8 cellular contexts compared by ENCODE assay signal in the genomic region with DNA sequence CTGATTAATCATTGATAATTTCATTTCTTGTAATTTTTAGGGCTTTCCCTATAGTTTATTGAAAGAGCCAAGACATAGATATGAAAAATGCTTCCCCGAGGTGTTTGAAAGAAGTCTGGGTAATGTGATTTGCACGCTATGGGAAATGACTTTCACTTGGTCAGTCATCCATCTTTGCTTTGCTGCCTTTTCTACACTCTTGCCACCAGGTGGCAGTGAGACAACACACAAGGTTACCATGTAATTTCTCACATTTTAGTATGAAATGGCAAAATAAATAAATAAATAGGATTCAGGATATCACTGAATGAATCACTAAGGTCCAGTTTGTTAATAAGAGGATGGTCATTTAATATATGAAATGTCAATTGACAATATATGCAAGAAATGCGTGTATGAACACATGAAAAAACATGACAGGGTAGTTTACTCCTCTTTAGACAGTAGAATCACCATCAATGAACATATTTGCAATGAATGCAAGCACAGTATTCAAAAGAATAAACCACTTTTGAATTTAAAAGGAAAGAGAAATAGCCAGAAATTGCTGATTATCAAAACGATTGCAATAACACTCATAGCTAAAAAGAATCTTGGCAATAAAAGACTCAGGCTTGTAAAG. TPM values are rescaled to one million over a fixed set of nuclear protein-coding genes. Genes with fewer than 3 reads are reported as not detected.
DNase-seq lines count a peak whose midpoint lies in the region; ATAC-seq and TF ChIP-seq lines count a peak whose summit lies in the region.

No MANE protein-coding gene starts in this region.

- peak; percentile 56 for DNase-seq in NOMO-1 treated with DMSO at 0.1 percent for 48 hours (lab: John Stamatoyannopoulos, UW; ENCODE audit: unreplicated experiment)
- no peak for DNase-seq in NOMO-1 treated with dmso at 0.1 percent for 144 hours (lab: John Stamatoyannopoulos, UW; ENCODE audit: unreplicated experiment)
- DNase-seq in NCI-H345 (lab: John Stamatoyannopoulos, UW): peak; percentile 62
- DNase-seq in body of pancreas: peak; percentile 30 to 39 (median 35)
- DNase-seq in left lobe of liver (ENCODE audit: low spot score): peak; percentile 45
- no peak for DNase-seq in central memory CD4-positive, alpha-beta T cell

- no peaks in the 10 kb centered on the region for H3K9me3 ChIP-seq in body of pancreas

- H3K36me3 ChIP-seq in body of pancreas (replicated peaks in 1 of 2; ENCODE audit: insufficient read depth in 1 of 2, low read depth in 2 of 2): no peaks in the 10 kb centered on the region

- ATAC-seq in GM19467 (IDR thresholded peaks at IDR 0.05; ENCODE audit: unreplicated experiment) (peak; percentile 96), HG03378 (IDR thresholded peaks at IDR 0.05; ENCODE audit: unreplicated experiment) (peak; percentile 94), body of pancreas (peak; percentile 74), left lobe of liver (peak; percentile 89)

- TF ChIP-seq CTCF in body of pancreas (IDR thresholded peaks at IDR 0.05): peak; percentile 38 to 77 (median 67)

- H3K4me3 ChIP-seq in body of pancreas: no peak overlapping the region

- 18 to 20% methylated on average over 4 of the region's 4 CpGs for WGBS in body of pancreas, 2 donors

- H3K27ac ChIP-seq in body of pancreas: no peak overlapping the region

- TF ChIP-seq POLR2A in body of pancreas (IDR thresholded peaks at IDR 0.05): no peak

- H3K4me1 ChIP-seq in body of pancreas: no peaks in the 10 kb centered on the region

- intact Hi-C loops in body of pancreas (cut with DNase I): no loop called here

- no peaks in the 10 kb centered on the region for H3K27me3 ChIP-seq in body of pancreas

RNA-seq across cellular contexts. Expression of a gene that starts 52.2 kb away (rescaled TPM):
- total RNA-seq in body of pancreas: not detected
- 0.60 TPM for total RNA-seq in left lobe of liver

Comparison
In these comparisons a context has a peak if more than half of its experiments do, and no peak if none do; other contexts are left out.
1. DNase-seq: peak in NOMO-1 treated with DMSO at 0.1 percent for 48 hours (single experiment), NCI-H345 (single experiment), body of pancreas (4 of 4) and left lobe of liver (single experiment); none in NOMO-1 treated with dmso at 0.1 percent for 144 hours (single experiment) and central memory CD4-positive, alpha-beta T cell (single experiment).
2. Peak in every context shown above with its lines, with median percentiles within 50 percentile points of each other: ATAC-seq.